10 cellular contexts compared by ENCODE assay signal in genomic region chr17:77109159-77110005, GRCh38. TPM values are rescaled to one million over a fixed set of nuclear protein-coding genes. Genes with fewer than 3 reads are reported as not detected.
DNase-seq lines count a peak whose midpoint lies in the region; ATAC-seq and TF ChIP-seq lines count a peak whose summit lies in the region.
"Had no signal": no experiment of that assay in that cellular context is flagged by ENCODE, and none has a peak within 500 bp of the region (broad histone marks: within the 10 kb centered on the region; RNA-seq: fewer than 3 reads in every experiment).

No MANE protein-coding gene starts in this region.

- H3K9me3 Mint-ChIP-seq in activated CD8-positive, alpha-beta memory T cell treated with anti-CD3 and anti-CD28 coated beads, Interleukin-2, amount 10 ng/mL, durations not matched to agents 7 days and 5 days (ENCODE audit: low read depth): no peaks in the 10 kb centered on the region
- H3K9me3 Mint-ChIP-seq: activated T-cell treated with anti-CD3 and anti-CD28 coated beads, Interleukin-2, amount 50 U/mL, for 4 hours had no signal

- no peaks in the 10 kb centered on the region for H3K27me3 ChIP-seq in thoracic aorta (replicated peaks; ENCODE audit: insufficient read depth)

- no peaks in the 10 kb centered on the region for H3K9me3 ChIP-seq in mesodermal cell (ENCODE audit: control insufficient read depth, low read length)
- H3K9me3 ChIP-seq in thoracic aorta: no peaks in the 10 kb centered on the region

- 89 to 93% methylated on average over 6 of the region's 9 CpGs for WGBS in mesodermal cell (ENCODE audit: insufficient coverage in 2 of 2), 2 experiments

- CTCF ChIA-PET in activated CD8-positive, alpha-beta memory T cell treated with anti-CD3 and anti-CD28 coated beads, Interleukin-2, amount 10 ng/mL, durations not matched to agents 7 days and 5 days (lab: Charles Lee): interaction anchor here (0.8 to 3.3 kb wide), 8 partner anchors 11 to 138 kb away, joined by 3 to 22 read pairs (median 4); partner anchors contain the start of gene SEC14L1
- CTCF ChIA-PET in HEK293T (lab: Yijun Ruan, JAX): interaction anchor here (0.5 kb wide), 1 partner anchor 144 kb away, joined by 3 read pairs; no protein-coding TSS in a partner anchor

- H3K27ac Mint-ChIP-seq in activated CD8-positive, alpha-beta memory T cell treated with anti-CD3 and anti-CD28 coated beads, Interleukin-2, amount 10 ng/mL, durations not matched to agents 7 days and 5 days: peak overlapping the region; percentile 82

- DNase-seq in activated CD8-positive, alpha-beta memory T cell treated with anti-CD3 and anti-CD28 coated beads, Interleukin-2, amount 10 ng/mL, durations not matched to agents 7 days and 5 days: no peak
- DNase-seq in activated CD8-positive, alpha-beta memory T cell treated with anti-CD3 and anti-CD28 coated beads for 24 hours: no peak
- DNase-seq in thoracic aorta (ENCODE audit: low spot score) (no peak), midbrain (lab: John Stamatoyannopoulos, UW) (no peak), HEK293T (ENCODE audit: extremely low spot score) (no peak), NCI-H1436 (lab: John Stamatoyannopoulos, UW) (no peak)
- DNase-seq: activated T-cell treated with anti-CD3 and anti-CD28 coated beads, Interleukin-2, amount 50 U/mL, for 4 hours had no signal

- TF ChIP-seq CTCF in thoracic aorta (IDR thresholded peaks at IDR 0.05): no peak

- peak overlapping the region; percentile 12 for H3K4me3 Mint-ChIP-seq in activated CD8-positive, alpha-beta memory T cell treated with anti-CD3 and anti-CD28 coated beads, Interleukin-2, amount 10 ng/mL, durations not matched to agents 7 days and 5 days
- H3K4me3 Mint-ChIP-seq: activated T-cell treated with anti-CD3 and anti-CD28 coated beads, Interleukin-2, amount 50 U/mL, for 4 hours had no signal

- peaks cover 5% of the 10 kb centered on the region for H3K36me3 Mint-ChIP-seq in activated CD8-positive, alpha-beta memory T cell treated with anti-CD3 and anti-CD28 coated beads, Interleukin-2, amount 10 ng/mL, durations not matched to agents 7 days and 5 days

- H3K4me1 ChIP-seq in mesodermal cell (ENCODE audit: control insufficient read depth, insufficient read depth, low read length, poor library complexity, severe bottlenecking) (peaks cover 14% of the 10 kb centered on the region), thoracic aorta (ENCODE audit: control insufficient read depth in 1 of 2, low read depth in 2 of 2) (peaks cover 17 to 28% of the 10 kb centered on the region in 2 donors)

- peak overlapping the region; percentile 86 for H3K27ac ChIP-seq in angular gyrus (ENCODE audit: low read depth, low read length)
- H3K27ac ChIP-seq in mesodermal cell (ENCODE audit: low read depth, low read length, severe bottlenecking): peak overlapping the region; percentile 73
- H3K27ac ChIP-seq in thoracic aorta: peak overlapping the region; percentile 77
- H3K27ac ChIP-seq: KMS-11 had no signal

- H3K4me1 Mint-ChIP-seq in activated CD8-positive, alpha-beta memory T cell treated with anti-CD3 and anti-CD28 coated beads, Interleukin-2, amount 10 ng/mL, durations not matched to agents 7 days and 5 days: peaks cover 52% of the 10 kb centered on the region

- no peaks in the 10 kb centered on the region for H3K27me3 Mint-ChIP-seq in activated CD8-positive, alpha-beta memory T cell treated with anti-CD3 and anti-CD28 coated beads, Interleukin-2, amount 10 ng/mL, durations not matched to agents 7 days and 5 days

- no peak overlapping the region for H3K4me3 ChIP-seq in mesodermal cell (ENCODE audit: extremely low read depth, insufficient read depth, low read length, poor library complexity, severe bottlenecking)
- H3K4me3 ChIP-seq in thoracic aorta: peak overlapping the region; percentile 18

- ATAC-seq in activated CD8-positive, alpha-beta memory T cell treated with anti-CD3 and anti-CD28 coated beads, Interleukin-2, amount 10 ng/mL, durations not matched to agents 7 days and 5 days: no peak
- no peak for ATAC-seq in thoracic aorta (ENCODE audit: insufficient number of reproducible peaks, low FRiP score, low read depth)
- ATAC-seq: activated T-cell treated with anti-CD3 and anti-CD28 coated beads, Interleukin-2, amount 50 U/mL, for 4 hours had no signal

- H3K36me3 ChIP-seq in mesodermal cell (ENCODE audit: control insufficient read depth, insufficient read depth, low read length) (no peaks in the 10 kb centered on the region), thoracic aorta (no peaks in the 10 kb centered on the region)

- POLR2A ChIA-PET in HEK293T (lab: Yijun Ruan, JAX): interaction anchor here (0.8 to 1.0 kb wide), 2 partner anchors 21 to 30 kb away, joined by 3 read pairs; no protein-coding TSS in a partner anchor

TF ChIP-seq in HEK293T, 16 proteins besides CTCF, POLR2A, EP300 and RAD21:
- TF ChIP-seq TARDBP (IDR thresholded peaks at IDR 0.05) (no peak), PKNOX1 (IDR thresholded peaks at IDR 0.05) (no peak), ELF4 (IDR thresholded peaks at IDR 0.05) (no peak), FOXA1 (IDR thresholded peaks at IDR 0.05) (no peak), ZNF384 (IDR thresholded peaks at IDR 0.05) (no peak)

RNA-seq across cellular contexts. Expression of gene SEC14L1, which starts 31.4 kb away (rescaled TPM):
- total RNA-seq in activated CD8-positive, alpha-beta memory T cell treated with anti-CD3 and anti-CD28 coated beads, Interleukin-2, amount 10 ng/mL, durations not matched to agents 7 days and 5 days: 100 to 1,000 TPM in 1 of 2 experiments, 10 to 100 TPM in 1; 98.5 to 146 TPM
- 203 TPM for polyA plus RNA-seq in mesodermal cell (2013, experiment 1 of 2)
- 152 TPM for polyA plus RNA-seq in mesodermal cell (2013, experiment 2 of 2)
- total RNA-seq in thoracic aorta: 100 to 1,000 TPM in 1 of 2 donors, 10 to 100 TPM in 1; 89.0 to 105 TPM
